6 cellular contexts compared by ENCODE assay signal in the genomic region with DNA sequence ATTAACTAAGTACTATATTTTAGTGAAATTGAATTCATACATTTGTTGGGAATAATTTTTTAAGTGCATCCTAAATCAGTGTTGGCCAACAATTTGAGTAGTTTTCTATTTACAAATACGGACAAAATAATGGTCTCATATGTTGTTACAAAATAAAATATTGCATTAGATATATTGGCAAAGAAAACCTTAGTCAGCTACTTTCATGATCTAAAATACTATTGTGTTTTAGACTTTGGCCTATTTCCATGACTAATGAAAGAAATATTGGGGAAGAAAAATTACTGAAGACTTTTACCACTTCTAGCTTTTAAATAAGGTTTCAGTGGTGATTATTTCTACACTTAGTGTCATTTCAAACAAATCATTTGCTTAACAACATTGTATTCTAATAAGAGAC.
"Had no signal": no experiment of that assay in that cellular context is flagged by ENCODE, and none has a peak within 500 bp of the region (broad histone marks: within the 10 kb centered on the region; RNA-seq: fewer than 3 reads in every experiment).

No MANE protein-coding gene starts in this region.

- DNase-seq: KBM-7, KG1 had no signal

- ATAC-seq: K562 had no signal

- H3K4me3 ChIP-seq: K562 had no signal

- FAIRE-seq: HTR-8/SVneo, K562 had no signal

- H3K4me2 ChIP-seq: KMS-11 had no signal

- H3K27ac ChIP-seq: HL-60, KMS-11 had no signal

- H3K9ac ChIP-seq: KMS-11 had no signal
